Comparison of ENCODE assay signal across 17 cellular contexts in the genomic region with DNA sequence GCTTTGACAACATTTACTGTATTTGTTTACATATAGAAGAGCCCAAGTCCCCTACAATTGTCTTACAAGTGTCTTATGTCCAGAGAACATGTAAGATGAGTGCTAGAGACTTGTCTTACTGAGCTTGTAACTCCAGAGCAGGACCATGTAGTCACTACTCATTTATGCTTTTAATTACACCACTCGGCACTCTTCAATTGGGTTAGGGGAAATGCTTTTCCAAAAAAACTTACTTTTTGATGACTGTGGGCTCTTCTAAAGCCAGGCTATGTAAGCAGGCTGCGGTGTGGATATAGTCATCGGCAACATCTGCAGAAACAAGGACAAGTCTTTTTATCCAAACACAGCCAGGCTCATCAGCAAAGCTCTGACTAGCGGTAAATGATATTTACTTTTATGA. TPM values are rescaled to one million over a fixed set of nuclear protein-coding genes. Genes with fewer than 3 reads are reported as not detected.
DNase-seq lines count a peak whose midpoint lies in the region; ATAC-seq and TF ChIP-seq lines count a peak whose summit lies in the region.
"Had no signal": no experiment of that assay in that cellular context is flagged by ENCODE, and none has a peak within 500 bp of the region (broad histone marks: within the 10 kb centered on the region; RNA-seq: fewer than 3 reads in every experiment).

No MANE protein-coding gene starts in this region.

- H3K4me1 Mint-ChIP-seq in activated T-cell treated with anti-CD3 and anti-CD28 coated beads, Interleukin-2, amount 50 U/mL, for 72 hours (ENCODE audit: low read depth): peaks cover 4% of the 10 kb centered on the region
- H3K4me1 Mint-ChIP-seq in GM23338: no peaks in the 10 kb centered on the region
- H3K4me1 Mint-ChIP-seq in WTC11: peaks cover 2% of the 10 kb centered on the region; the same call in 1 of the 2 replicates

- POLR2A ChIA-PET in WTC11 (lab: Charles Lee): no interaction called here

- peaks cover 98% of the 10 kb centered on the region for H3K79me2 ChIP-seq in GM23338 (replicated peaks; ENCODE audit: insufficient read depth)

- H3K27ac ChIP-seq in BLaER1 (peak overlapping the region; percentile 1; the same call in 1 of the 2 replicates), GM23338 (ENCODE audit: low read depth) (peak overlapping the region; percentile 24; the same call in 1 of the 2 replicates)
- H3K27ac ChIP-seq: C4-2B, HL-60 had no signal

- no peak overlapping the region for H2AFZ ChIP-seq in GM23338

- DNase-seq in activated T-cell treated with anti-CD3 and anti-CD28 coated beads, Interleukin-2, amount 50 U/mL, for 72 hours: no peak
- DNase-seq in activated T-cell treated with anti-CD3 and anti-CD28 coated beads, Interleukin-2, amount 50 U/mL, for 48 hours: no peak
- no peak for DNase-seq in GM23338 (ENCODE audit: low spot score)
- DNase-seq in WTC11 (ENCODE audit: low spot score): no peak
- no peak for DNase-seq in AG20443 (ENCODE audit: low spot score)
- DNase-seq in DMS 273 treated with DMSO at 0.1 percent for 48 hours (lab: John Stamatoyannopoulos, UW): no peak
- DNase-seq: 8988T; BE2C; CD4-positive, alpha-beta memory T cell; DND-41; IMR-90 had no signal

- CTCF ChIA-PET in WTC11 (lab: Charles Lee): interaction anchor here (1.5 kb wide), 1 partner anchor 11 kb away, joined by 4 read pairs; no protein-coding TSS in a partner anchor

- no peaks in the 10 kb centered on the region for H3K27me3 Mint-ChIP-seq in activated T-cell treated with anti-CD3 and anti-CD28 coated beads, Interleukin-2, amount 50 U/mL, for 72 hours (ENCODE audit: low read depth)
- H3K27me3 Mint-ChIP-seq in GM23338 (ENCODE audit: insufficient read depth, low read depth, poor library complexity): no peaks in the 10 kb centered on the region
- H3K27me3 Mint-ChIP-seq in WTC11 (ENCODE audit: low read depth): no peaks in the 10 kb centered on the region
- H3K27me3 Mint-ChIP-seq: CD4-positive, alpha-beta memory T cell had no signal

- peaks cover 15 to 68% of the 10 kb centered on the region in 2 donors for H3K36me3 Mint-ChIP-seq in activated T-cell treated with anti-CD3 and anti-CD28 coated beads, Interleukin-2, amount 50 U/mL, for 72 hours (ENCODE audit: insufficient read depth in 2 of 2)
- H3K36me3 Mint-ChIP-seq in GM23338 (ENCODE audit: low read depth) (peaks cover 100% of the 10 kb centered on the region), WTC11 (peaks cover 100% of the 10 kb centered on the region)

- peak overlapping the region; percentile 72 for H3K27ac Mint-ChIP-seq in activated T-cell treated with anti-CD3 and anti-CD28 coated beads, Interleukin-2, amount 50 U/mL, for 72 hours
- H3K27ac Mint-ChIP-seq in GM23338 (no peak overlapping the region), WTC11 (peak overlapping the region; percentile 26; the same call in 1 of the 2 replicates)

- TF ChIP-seq CTCF in GM23338 (conservative IDR thresholded peaks at IDR 0.05; ENCODE audit: low read depth in 2 of 2): no peak
- no peak for TF ChIP-seq CTCF in WTC11 (IDR thresholded peaks at IDR 0.05)

- H4K20me1 ChIP-seq in BLaER1: peaks cover 100% of the 10 kb centered on the region
- peaks cover 75% of the 10 kb centered on the region for H4K20me1 ChIP-seq in GM23338 (replicated peaks; ENCODE audit: insufficient read depth)

- H3K36me3 ChIP-seq in BLaER1: peaks cover 100% of the 10 kb centered on the region
- H3K36me3 ChIP-seq in GM23338 (ENCODE audit: insufficient read depth): peaks cover 99% of the 10 kb centered on the region

- H3K4me2 ChIP-seq in BLaER1 (no peak overlapping the region), GM23338 (no peak overlapping the region)

- H3K27me3 ChIP-seq in BLaER1 (no peaks in the 10 kb centered on the region), GM23338 (ENCODE audit: insufficient read depth) (no peaks in the 10 kb centered on the region)
- H3K27me3 ChIP-seq: BE2C had no signal

- peaks cover 62% of the 10 kb centered on the region for H3F3A ChIP-seq in GM23338 (replicated peaks; ENCODE audit: low read depth)

- peaks cover 100% of the 10 kb centered on the region for H3K4me1 ChIP-seq in BLaER1
- no peaks in the 10 kb centered on the region for H3K4me1 ChIP-seq in GM23338 (ENCODE audit: insufficient read depth)
- H3K4me1 ChIP-seq: BE2C, HAP-1 had no signal

- no peaks in the 10 kb centered on the region for H3K9me2 ChIP-seq in GM23338 (ENCODE audit: insufficient read depth)

- H3K4me3 ChIP-seq in BLaER1 (no peak overlapping the region), GM23338 (no peak overlapping the region)
- H3K4me3 ChIP-seq: HAP-1, K562 had no signal

- H3K9me3 Mint-ChIP-seq in activated T-cell treated with anti-CD3 and anti-CD28 coated beads, Interleukin-2, amount 50 U/mL, for 72 hours: no peaks in the 10 kb centered on the region
- no peaks in the 10 kb centered on the region for H3K9me3 Mint-ChIP-seq in GM23338
- H3K9me3 Mint-ChIP-seq in WTC11: no peaks in the 10 kb centered on the region
- H3K9me3 Mint-ChIP-seq: CD4-positive, alpha-beta memory T cell had no signal

- H3K9me3 ChIP-seq in BLaER1: no peaks in the 10 kb centered on the region
- H3K9me3 ChIP-seq: BE2C, HAP-1 had no signal

- H3K4me3 Mint-ChIP-seq in activated T-cell treated with anti-CD3 and anti-CD28 coated beads, Interleukin-2, amount 50 U/mL, for 72 hours: no peak overlapping the region
- H3K4me3 Mint-ChIP-seq in GM23338 (no peak overlapping the region), WTC11 (no peak overlapping the region)
- H3K4me3 Mint-ChIP-seq: CD4-positive, alpha-beta memory T cell had no signal

- ATAC-seq in activated T-cell treated with anti-CD3 and anti-CD28 coated beads, Interleukin-2, amount 50 U/mL, for 72 hours (replicated peaks in 1 of 2): no peak
- ATAC-seq in GM23338: no peak
- no peak for ATAC-seq in WTC11
- no peak for ATAC-seq in GM21619 (IDR thresholded peaks at IDR 0.05; ENCODE audit: unreplicated experiment)
- ATAC-seq: K562 had no signal

- H3K9ac ChIP-seq in BLaER1: no peak overlapping the region

TF ChIP-seq in GM23338, 12 proteins besides CTCF, POLR2A, EP300 and RAD21 (continues in another document):
- TF ChIP-seq ZNF114 (CRISPR knock-in tag; IDR thresholded peaks at IDR 0.05): no peak
- no peak for TF ChIP-seq ZNF331 (CRISPR knock-in tag; IDR thresholded peaks at IDR 0.05; ENCODE audit: low read depth)
- TF ChIP-seq CREB1 (CRISPR knock-in tag; IDR thresholded peaks at IDR 0.05; ENCODE audit: low read depth): no peak
- TF ChIP-seq JUNB (IDR thresholded peaks at IDR 0.05; ENCODE audit: unreplicated experiment): no peak
- TF ChIP-seq STAT1 (IDR thresholded peaks at IDR 0.05; ENCODE audit: unreplicated experiment): no peak
- no peak for TF ChIP-seq POLR2AphosphoS5 (IDR thresholded peaks at IDR 0.05; ENCODE audit: low read depth)
- no peak for TF ChIP-seq EZH2phosphoT487 (IDR thresholded peaks at IDR 0.05; ENCODE audit: unreplicated experiment)

TF ChIP-seq in WTC11, 78 proteins besides CTCF, POLR2A, EP300 and RAD21 (continues in another document):
- no peak for TF ChIP-seq GABPB1 (CRISPR knock-in tag; IDR thresholded peaks at IDR 0.05)
- no peak for TF ChIP-seq NR2C2 (CRISPR knock-in tag; IDR thresholded peaks at IDR 0.05)
- TF ChIP-seq FOXP1 (CRISPR knock-in tag; IDR thresholded peaks at IDR 0.05; ENCODE audit: borderline replicate concordance): no peak
- TF ChIP-seq FOXJ3 (CRISPR knock-in tag; IDR thresholded peaks at IDR 0.05; ENCODE audit: borderline replicate concordance): no peak
- TF ChIP-seq, protein P1, sequence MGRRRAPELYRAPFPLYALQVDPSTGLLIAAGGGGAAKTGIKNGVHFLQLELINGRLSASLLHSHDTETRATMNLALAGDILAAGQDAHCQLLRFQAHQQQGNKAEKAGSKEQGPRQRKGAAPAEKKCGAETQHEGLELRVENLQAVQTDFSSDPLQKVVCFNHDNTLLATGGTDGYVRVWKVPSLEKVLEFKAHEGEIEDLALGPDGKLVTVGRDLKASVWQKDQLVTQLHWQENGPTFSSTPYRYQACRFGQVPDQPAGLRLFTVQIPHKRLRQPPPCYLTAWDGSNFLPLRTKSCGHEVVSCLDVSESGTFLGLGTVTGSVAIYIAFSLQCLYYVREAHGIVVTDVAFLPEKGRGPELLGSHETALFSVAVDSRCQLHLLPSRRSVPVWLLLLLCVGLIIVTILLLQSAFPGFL (CRISPR knock-in tag; IDR thresholded peaks at IDR 0.05; ENCODE audit: borderline replicate concordance): no peak
- TF ChIP-seq, protein P2, sequence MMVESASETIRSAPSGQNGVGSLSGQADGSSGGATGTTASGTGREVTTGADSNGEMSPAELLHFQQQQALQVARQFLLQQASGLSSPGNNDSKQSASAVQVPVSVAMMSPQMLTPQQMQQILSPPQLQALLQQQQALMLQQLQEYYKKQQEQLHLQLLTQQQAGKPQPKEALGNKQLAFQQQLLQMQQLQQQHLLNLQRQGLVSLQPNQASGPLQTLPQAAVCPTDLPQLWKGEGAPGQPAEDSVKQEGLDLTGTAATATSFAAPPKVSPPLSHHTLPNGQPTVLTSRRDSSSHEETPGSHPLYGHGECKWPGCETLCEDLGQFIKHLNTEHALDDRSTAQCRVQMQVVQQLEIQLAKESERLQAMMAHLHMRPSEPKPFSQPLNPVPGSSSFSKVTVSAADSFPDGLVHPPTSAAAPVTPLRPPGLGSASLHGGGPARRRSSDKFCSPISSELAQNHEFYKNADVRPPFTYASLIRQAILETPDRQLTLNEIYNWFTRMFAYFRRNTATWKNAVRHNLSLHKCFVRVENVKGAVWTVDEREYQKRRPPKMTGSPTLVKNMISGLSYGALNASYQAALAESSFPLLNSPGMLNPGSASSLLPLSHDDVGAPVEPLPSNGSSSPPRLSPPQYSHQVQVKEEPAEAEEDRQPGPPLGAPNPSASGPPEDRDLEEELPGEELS (CRISPR knock-in tag; IDR thresholded peaks at IDR 0.05): no peak
- TF ChIP-seq ZNF263 (CRISPR knock-in tag; IDR thresholded peaks at IDR 0.05; ENCODE audit: low read depth): no peak
- TF ChIP-seq FOXK1 (CRISPR knock-in tag; IDR thresholded peaks at IDR 0.05): no peak

RNA-seq across cellular contexts. Expression of a gene that starts 18.7 kb away (rescaled TPM):
- total RNA-seq in activated T-cell treated with anti-CD3 and anti-CD28 coated beads, Interleukin-2, amount 50 U/mL, for 72 hours: 100 to 1,000 TPM; 207 to 208 TPM
- 269 and 287 TPM in 2 replicates for total RNA-seq in GM23338 (2014; rRNA removed; shearing (Covaris generic))
- polyA plus RNA-seq in GM23338 (2016; fragmentation: Nextera tagmentation; extraction: Ambion mirVana): 154 and 167 TPM in 2 replicates
- 172 to 192 TPM (median 173 TPM) in 3 replicates for total RNA-seq in WTC11 (2021)

RNA-seq across cellular contexts. Expression of a gene that starts 18.9 kb away (rescaled TPM):
- 10 to 100 TPM; 41.1 to 47.0 TPM for total RNA-seq in activated T-cell treated with anti-CD3 and anti-CD28 coated beads, Interleukin-2, amount 50 U/mL, for 72 hours
- total RNA-seq in GM23338 (2014; rRNA removed; shearing (Covaris generic)): 41.5 and 43.1 TPM in 2 replicates
- 55.2 and 56.9 TPM in 2 replicates for polyA plus RNA-seq in GM23338 (2016; fragmentation: Nextera tagmentation; extraction: Ambion mirVana)
- 55.0 to 59.2 TPM (median 56.0 TPM) in 3 replicates for total RNA-seq in WTC11 (2021)
